In the genomic region with DNA sequence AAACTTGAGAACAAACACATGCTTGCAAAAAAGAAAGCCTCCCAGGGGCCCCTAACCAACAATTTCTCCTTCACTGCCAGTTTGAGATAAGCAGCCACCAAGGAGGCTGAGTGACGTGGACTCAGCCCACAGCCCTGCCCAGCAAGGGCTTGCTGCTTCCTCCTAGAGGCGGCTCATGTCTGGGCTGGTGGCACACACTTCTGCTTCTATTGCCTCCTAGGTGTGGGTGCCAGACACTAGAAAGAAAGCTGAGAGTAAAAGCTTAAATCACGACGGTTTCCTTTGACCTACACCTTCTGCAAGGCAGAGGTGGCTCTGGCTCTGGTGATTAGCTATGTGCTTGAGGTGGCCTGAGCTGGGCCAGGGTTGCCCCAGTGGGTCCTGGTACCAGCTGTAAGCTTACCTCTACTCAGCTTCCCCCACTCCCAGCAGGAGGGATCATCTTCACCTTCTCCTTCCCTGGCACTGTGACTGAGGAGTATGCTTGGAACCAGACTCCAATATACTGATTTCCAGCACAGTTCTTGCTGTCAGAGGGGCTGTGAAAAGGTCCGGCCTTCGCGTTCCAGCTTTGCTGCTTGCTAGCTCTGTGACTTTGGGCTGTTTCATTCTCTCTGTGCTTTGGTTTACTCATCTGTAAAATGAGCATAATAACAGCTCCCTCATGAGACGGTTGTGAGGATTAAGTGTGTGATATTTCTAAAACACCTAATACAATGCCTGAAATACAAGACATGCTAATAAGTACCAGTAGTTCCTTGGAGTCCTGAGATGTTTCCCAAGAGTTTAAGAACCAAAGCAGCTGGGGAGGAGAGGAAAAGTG, we compare ENCODE assay signal across 9 cellular contexts.
A peak's percentile ranks its signal among the peaks of the same experiment; 100 is the strongest.
DNase-seq lines count a peak whose midpoint lies in the region; ATAC-seq, FAIRE-seq and TF ChIP-seq lines count a peak whose summit lies in the region.
"Had no signal": no experiment of that assay in that cellular context is flagged by ENCODE, and none has a peak within 500 bp of the region (broad histone marks: within the 10 kb centered on the region; RNA-seq: fewer than 3 reads in every experiment).

No MANE protein-coding gene starts in this region.

- H3K27ac ChIP-seq in HepG2 (ENCODE audit: extremely low read length, insufficient read depth, low read length) (no peak overlapping the region), right lobe of liver (no peak overlapping the region), small intestine (ENCODE audit: low read depth in 1 of 2, low read length in 1 of 2) (no peak overlapping the region)
- H3K27ac ChIP-seq in naive thymus-derived CD4-positive, alpha-beta T cell (ENCODE audit: low read depth, low read length) = peak overlapping the region; percentile 74
- H3K27ac ChIP-seq: KMS-11 had no signal

- H3K27me3 ChIP-seq in HepG2 (ENCODE audit: control insufficient read depth in 1 of 2, insufficient read depth in 2 of 2, low read length in 2 of 2) = no peaks in the 10 kb centered on the region
- H3K27me3 ChIP-seq in right lobe of liver = no peaks in the 10 kb centered on the region
- no peaks in the 10 kb centered on the region for H3K27me3 ChIP-seq in naive thymus-derived CD4-positive, alpha-beta T cell (ENCODE audit: control insufficient read depth in 2 of 2, insufficient read depth in 2 of 2, low read length in 2 of 2)
- H3K27me3 ChIP-seq in small intestine (ENCODE audit: control insufficient read depth in 2 of 2, insufficient read depth in 2 of 2, low read length in 2 of 2) = no peaks in the 10 kb centered on the region

- H3K27ac Mint-ChIP-seq in naive thymus-derived CD4-positive, alpha-beta T cell = peak overlapping the region; percentile 56 to 100 (median 95)

- H4K20me1 ChIP-seq in HepG2 (ENCODE audit: insufficient read depth, low read length) = no peaks in the 10 kb centered on the region

- TF ChIP-seq EP300 in HepG2 (IDR thresholded peaks at IDR 0.05; ENCODE audit: low read depth in 2 of 2, low read length in 2 of 2) (no peak), HepG2 (CRISPR knock-in tag; IDR thresholded peaks at IDR 0.05; ENCODE audit: borderline replicate concordance) (no peak)

- H3K9ac ChIP-seq in HepG2 (ENCODE audit: insufficient read depth, low read depth, low read length) = no peak overlapping the region
- H3K9ac ChIP-seq: KMS-11 had no signal

- no peak overlapping the region for H3K4me3 ChIP-seq in HepG2 (replicated peaks in 1 of 3; ENCODE audit: insufficient read depth in 1 of 3, low read depth in 2 of 3, low read length in 3 of 3)
- no peak overlapping the region for H3K4me3 ChIP-seq in right lobe of liver
- no peak overlapping the region for H3K4me3 ChIP-seq in naive thymus-derived CD4-positive, alpha-beta T cell (ENCODE audit: low read length)
- no peak overlapping the region for H3K4me3 ChIP-seq in small intestine (ENCODE audit: low read depth in 1 of 2, low read length in 2 of 2)

- H3K27me3 Mint-ChIP-seq in naive thymus-derived CD4-positive, alpha-beta T cell = no peaks in the 10 kb centered on the region

- no peak for TF ChIP-seq RAD21 in HepG2 (CRISPR knock-in tag; IDR thresholded peaks at IDR 0.05)

- intact Hi-C loops in HepG2 (cut with micrococcal nuclease; ENCODE audit: unreplicated experiment) = loop anchor here (5.0 kb wide), 2 partner anchors 34 to 76 kb away; no protein-coding TSS in a partner anchor
- intact Hi-C loops in right lobe of liver (cut with DNase I) = no loop called here
- intact Hi-C loops in naive thymus-derived CD4-positive, alpha-beta T cell (cut with micrococcal nuclease) = loop anchor here (1.0 to 2.0 kb wide), 9 partner anchors 10 to 314 kb away; no protein-coding TSS in a partner anchor

- in situ Hi-C loops in HepG2 (cut with HindIII; ENCODE audit: extremely low pct_ligation_motif_present, low pct_unique_long_range_greater_than_20kb) = loop anchor here (5.0 kb wide), 1 partner anchor 314 kb away; no protein-coding TSS in a partner anchor

- H3K36me3 ChIP-seq in HepG2 (replicated peaks in 1 of 2; ENCODE audit: control insufficient read depth in 1 of 2, insufficient read depth in 2 of 2, low read length in 2 of 2) (no peaks in the 10 kb centered on the region), right lobe of liver (no peaks in the 10 kb centered on the region), small intestine (ENCODE audit: control insufficient read depth in 2 of 2, insufficient read depth in 2 of 2, low read length in 2 of 2) (no peaks in the 10 kb centered on the region)
- H3K36me3 ChIP-seq in naive thymus-derived CD4-positive, alpha-beta T cell (ENCODE audit: control insufficient read depth in 2 of 3, insufficient read depth in 3 of 3, low read length in 3 of 3) = no peaks in the 10 kb centered on the region

- TF ChIP-seq POLR2A in HepG2 (IDR thresholded peaks at IDR 0.05; ENCODE audit: insufficient read depth in 1 of 2, low read depth in 2 of 2, low read length in 2 of 2) = no peak
- TF ChIP-seq POLR2A in right lobe of liver (IDR thresholded peaks at IDR 0.05) = no peak

- H3K9me3 ChIP-seq in HepG2 (ENCODE audit: low read length) (no peaks in the 10 kb centered on the region), right lobe of liver (no peaks in the 10 kb centered on the region), small intestine (ENCODE audit: control insufficient read depth, low read depth) (no peaks in the 10 kb centered on the region)
- H3K9me3 ChIP-seq in naive thymus-derived CD4-positive, alpha-beta T cell (ENCODE audit: control insufficient read depth in 2 of 3, low read length in 3 of 3) = no peaks in the 10 kb centered on the region

- TF ChIP-seq CTCF in HepG2 (CRISPR knock-in tag; IDR thresholded peaks at IDR 0.05) = no peak
- TF ChIP-seq CTCF in right lobe of liver (IDR thresholded peaks at IDR 0.05) = no peak

- no peak for FAIRE-seq in HepG2 (lab: Jason Lieb, UNC)
- no peak for FAIRE-seq in small intestine (lab: Jason Lieb, UNC)

- ATAC-seq in HepG2 (peak; percentile 33; the same call in 2 of the 3 replicates), right lobe of liver (no peak)
- ATAC-seq in naive thymus-derived CD4-positive, alpha-beta T cell = peak; percentile 99

- DNase-seq in HepG2 (ENCODE audit: low spot score) (no peak), right lobe of liver (no peak), NCI-H510A treated with DMSO at 0.1 percent for 48 hours (lab: John Stamatoyannopoulos, UW) (no peak), small intestine (no peak), NCI-H524 (lab: John Stamatoyannopoulos, UW) (no peak), DMS79 treated with DMSO at 0.1 percent for 48 hours (lab: John Stamatoyannopoulos, UW) (no peak)
- DNase-seq in activated effector memory CD4-positive, alpha-beta T cell treated with Interleukin-2 at 50 U/mL for 16 hours = peak; percentile 68
- DNase-seq in naive thymus-derived CD4-positive, alpha-beta T cell = peak; percentile 37 to 94 (median 88)

- no peak overlapping the region for H2AFZ ChIP-seq in HepG2 (ENCODE audit: low read length)

- peaks cover 13 to 47% (median 24%) of the 10 kb centered on the region in 7 donors for H3K4me1 Mint-ChIP-seq in naive thymus-derived CD4-positive, alpha-beta T cell

- H3K4me1 ChIP-seq in HepG2 (ENCODE audit: insufficient read depth, low read length) (peaks cover 40% of the 10 kb centered on the region), right lobe of liver (peaks cover 0 to 25% (median 6%) of the 10 kb centered on the region in 4 donors), small intestine (ENCODE audit: control insufficient read depth in 2 of 2, insufficient read depth in 1 of 2, low read depth in 1 of 2, low read length in 1 of 2) (no peaks in the 10 kb centered on the region)
- peaks cover 0 to 20% of the 10 kb centered on the region in 2 donors for H3K4me1 ChIP-seq in naive thymus-derived CD4-positive, alpha-beta T cell (ENCODE audit: control insufficient read depth in 2 of 2, insufficient read depth in 2 of 2, low read length in 2 of 2)

- H3K9me3 Mint-ChIP-seq in naive thymus-derived CD4-positive, alpha-beta T cell = no peaks in the 10 kb centered on the region

- WGBS in HepG2 (ENCODE audit: low lambda C conversion rate) = 62% methylated on average over 8 of the region's 8 CpGs
- 80% methylated on average over 6 of the region's 8 CpGs for WGBS in right lobe of liver (ENCODE audit: insufficient coverage, low coverage, low lambda C conversion rate, missing lambda C conversion rate)
- WGBS in small intestine, 3 donors = 54 to 63% (median 59%) methylated on average over 8 of the region's 8 CpGs

- H3K4me3 Mint-ChIP-seq in naive thymus-derived CD4-positive, alpha-beta T cell = peak overlapping the region; percentile 31 to 79 (median 60)

- CTCF ChIA-PET in HepG2 (lab: Yijun Ruan, JAX; ENCODE audit: low intra/inter-chr PET ratio, low total read pairs) = no interaction called here
- CTCF ChIA-PET in naive thymus-derived CD4-positive, alpha-beta T cell (lab: Charles Lee) = interaction anchor here (0.7 to 6.4 kb wide), 39 partner anchors 8 to 360 kb away, joined by 3 to 286 read pairs (median 6); partner anchors contain the start of gene CCND2

- no peak overlapping the region for H3K4me2 ChIP-seq in HepG2 (ENCODE audit: low read depth, low read length)
- H3K4me2 ChIP-seq: KMS-11 had no signal

- POLR2A ChIA-PET in HepG2 (lab: Yijun Ruan, JAX) = no interaction called here
- POLR2A ChIA-PET in naive thymus-derived CD4-positive, alpha-beta T cell (lab: Charles Lee) = interaction anchor here (0.6 to 5.4 kb wide), 30 partner anchors 9 to 313 kb away, joined by 3 to 85 read pairs (median 6); partner anchors contain the start of genes CCND2 and PARP11

- peaks cover 0 to 3% (median 0%) of the 10 kb centered on the region in 5 donors for H3K36me3 Mint-ChIP-seq in naive thymus-derived CD4-positive, alpha-beta T cell

- BruUV-seq in HepG2 (replicated peaks; lab: Mats Ljungman, UMichigan) = no TSS peak

- H3K79me2 ChIP-seq in HepG2 (ENCODE audit: insufficient read depth, low read length) = no peaks in the 10 kb centered on the region

TF ChIP-seq in HepG2, 621 proteins besides CTCF, POLR2A, EP300 and RAD21:
- TF ChIP-seq SPEN (CRISPR knock-in tag; IDR thresholded peaks at IDR 0.05; ENCODE audit: low read depth) (no peak), ZNF232 (CRISPR knock-in tag; IDR thresholded peaks at IDR 0.05; ENCODE audit: borderline replicate concordance) (no peak)

Comparison
In these comparisons a context has a peak if more than half of its experiments do, and no peak if none do; other contexts are left out.
1. ATAC-seq: peak in HepG2 (single experiment) and naive thymus-derived CD4-positive, alpha-beta T cell (single experiment); none in right lobe of liver (0 of 4).
2. intact Hi-C loops: an anchor here in HepG2 (5.0 kb wide) and naive thymus-derived CD4-positive, alpha-beta T cell (1.0 to 2.0 kb wide); none called in right lobe of liver.
3. DNase-seq: peak in activated effector memory CD4-positive, alpha-beta T cell treated with Interleukin-2 at 50 U/mL for 16 hours (single experiment) and naive thymus-derived CD4-positive, alpha-beta T cell (9 of 9); none in HepG2 (single experiment), right lobe of liver (0 of 3), NCI-H510A treated with DMSO at 0.1 percent for 48 hours (single experiment), small intestine (single experiment), NCI-H524 (0 of 2) and DMS79 treated with DMSO at 0.1 percent for 48 hours (single experiment).